In genomic region chr12:85301054-85301453, GRCh38 we compare ENCODE assay signal across 19 cellular contexts. TPM values are rescaled to one million over a fixed set of nuclear protein-coding genes. Genes with fewer than 3 reads are reported as not detected.
DNase-seq lines count a peak whose midpoint lies in the region; ATAC-seq, FAIRE-seq and TF ChIP-seq lines count a peak whose summit lies in the region.
"Had no signal": no experiment of that assay in that cellular context is flagged by ENCODE, and none has a peak within 500 bp of the region (broad histone marks: within the 10 kb centered on the region; RNA-seq: fewer than 3 reads in every experiment).

No MANE protein-coding gene starts in this region.

- no TSS peak for BruUV-seq in K562 (replicated peaks; lab: Mats Ljungman, UMichigan)

- DNase-seq in K562 (ENCODE audit: extremely low read depth in 1 of 4, low spot score in 3 of 4) (no peak), stomach (no peak), NCI-H1092 treated with DMSO at 0.1 percent for 48 hours (lab: John Stamatoyannopoulos, UW) (no peak), GM12891 (ENCODE audit: insufficient read length, low spot score) (no peak)
- DNase-seq: COR-L47; dorsolateral prefrontal cortex; esophagus squamous epithelium; heart left ventricle; pancreas; stimulated activated CD4-positive, alpha-beta T cell treated with anti-CD3 and anti-CD28 coated beads, Interleukin-2, amount 100 ng/mL, for 48 hours; SW 1271 had no signal

- H3K9me3 ChIP-seq in K562 (replicated peaks; ENCODE audit: control insufficient read depth, insufficient read depth, low read depth, low read length): no peaks in the 10 kb centered on the region
- H3K9me3 ChIP-seq in stomach: no peaks in the 10 kb centered on the region
- H3K9me3 ChIP-seq: esophagus squamous epithelium, heart left ventricle, pancreas, suprapubic skin had no signal

- H3K4me3 ChIP-seq in K562 (no peak overlapping the region), stomach (no peak overlapping the region)
- H3K4me3 ChIP-seq: dorsolateral prefrontal cortex, esophagus squamous epithelium, heart left ventricle, lung, pancreas, suprapubic skin had no signal

- CTCF ChIA-PET in K562 (lab: Yijun Ruan, JAX; ENCODE audit: low intra/inter-chr PET ratio): no interaction called here

- POLR2A ChIA-PET in K562 (lab: Yijun Ruan, JAX): no interaction called here

- FAIRE-seq in K562 (lab: Jason Lieb, UNC) (no peak), GM12891 (lab: Jason Lieb, UNC) (no peak)
- FAIRE-seq: islet of Langerhans, pancreas had no signal

- H3K9ac ChIP-seq in K562 (ENCODE audit: insufficient read depth in 1 of 2, low read depth in 2 of 2, low read length in 2 of 2): no peak overlapping the region

- H3K27me3 ChIP-seq in K562 (ENCODE audit: control insufficient read depth in 2 of 2, insufficient read depth in 2 of 2, low read length in 2 of 2) (no peaks in the 10 kb centered on the region), stomach (no peaks in the 10 kb centered on the region)

- TF ChIP-seq CTCF in K562 (IDR thresholded peaks at IDR 0.05 in 2 of 3, conservative IDR thresholded peaks at IDR 0.05 in 1 of 3; ENCODE audit: insufficient read depth in 2 of 3, low read depth in 1 of 3, low read length in 3 of 3) (no peak), stomach (IDR thresholded peaks at IDR 0.05) (no peak)

- H4K20me1 ChIP-seq in K562 (replicated peaks; ENCODE audit: control insufficient read depth, insufficient read depth, low read length): no peaks in the 10 kb centered on the region

- H3K4me2 ChIP-seq in K562 (ENCODE audit: insufficient read depth, low read length): no peak overlapping the region

- H3K9me1 ChIP-seq in K562 (ENCODE audit: control insufficient read depth, insufficient read depth, low read length): no peaks in the 10 kb centered on the region

- WGBS in K562 (ENCODE audit: insufficient coverage, low coverage, missing lambda C conversion rate): 0% methylated on average over 8 of the region's 8 CpGs
- 48 to 68% (median 62%) methylated on average over 8 of the region's 8 CpGs for WGBS in stomach, 5 donors

- H3K4me1 ChIP-seq in K562 (replicated peaks in 1 of 2; ENCODE audit: control insufficient read depth in 2 of 2, insufficient read depth in 2 of 2, low read length in 2 of 2) (no peaks in the 10 kb centered on the region), stomach (no peaks in the 10 kb centered on the region)
- H3K4me1 ChIP-seq: esophagus squamous epithelium, heart left ventricle, pancreas, suprapubic skin had no signal

- TF ChIP-seq RAD21 in K562 (CRISPR knock-in tag; conservative IDR thresholded peaks at IDR 0.05 in 1 of 2, IDR thresholded peaks at IDR 0.05 in 1 of 2): no peak

- H3K36me3 ChIP-seq in K562 (ENCODE audit: control insufficient read depth, insufficient read depth, low read length): no peaks in the 10 kb centered on the region
- no peaks in the 10 kb centered on the region for H3K36me3 ChIP-seq in stomach
- H3K36me3 ChIP-seq: esophagus squamous epithelium, heart left ventricle, pancreas, suprapubic skin had no signal

- no peak overlapping the region for H2AFZ ChIP-seq in K562 (ENCODE audit: low read depth, low read length)

- H3K79me2 ChIP-seq in K562 (ENCODE audit: control insufficient read depth, insufficient read depth, low read length): no peaks in the 10 kb centered on the region

- H3K27ac ChIP-seq in K562 (ENCODE audit: extremely low read depth, low read depth, low read length): no peak overlapping the region
- H3K27ac ChIP-seq in stomach: no peak overlapping the region
- H3K27ac ChIP-seq: dorsolateral prefrontal cortex, esophagus squamous epithelium, heart left ventricle, pancreas, suprapubic skin had no signal

- in situ Hi-C loops in K562 (cut with MboI): no loop called here

- TF ChIP-seq EP300 in K562 (IDR thresholded peaks at IDR 0.05; ENCODE audit: low read length) (no peak), stomach (IDR thresholded peaks at IDR 0.05) (no peak)

- intact Hi-C loops in K562 (cut with micrococcal nuclease): no loop called here
- intact Hi-C loops in stomach (cut with DNase I; ENCODE audit: low total_unique reads): no loop called here

- TF ChIP-seq POLR2A in GM18505 (IDR thresholded peaks at IDR 0.05; ENCODE audit: borderline replicate concordance, extremely low read depth, insufficient read depth, insufficient read length) (no peak), K562 (conservative IDR thresholded peaks at IDR 0.05) (no peak), stomach (IDR thresholded peaks at IDR 0.05) (no peak), GM12891 (IDR thresholded peaks at IDR 0.05; ENCODE audit: low read depth, low read length) (no peak)

- ATAC-seq in GM18505 (IDR thresholded peaks at IDR 0.05; ENCODE audit: unreplicated experiment) (peak; percentile 70), GM19372 (IDR thresholded peaks at IDR 0.05; ENCODE audit: low read depth, unreplicated experiment) (peak; percentile 53), HG03103 (IDR thresholded peaks at IDR 0.05; ENCODE audit: low read depth, unreplicated experiment) (peak; percentile 75), K562 (no peak)
- ATAC-seq: activated T-helper 17 cell treated with anti-CD3 and anti-CD28 coated beads, Interleukin-2, amount 50 U/mL, for 72 hours; heart left ventricle; pancreas had no signal

TF ChIP-seq in K562, 482 proteins besides CTCF, POLR2A, EP300 and RAD21 (continues in another document):
- peak; percentile 86 for TF ChIP-seq TFE3 (CRISPR knock-in tag; IDR thresholded peaks at IDR 0.05)

TF ChIP-seq in GM12891, 5 proteins besides CTCF, POLR2A, EP300 and RAD21:
- TF ChIP-seq POLR2AphosphoS5 (IDR thresholded peaks at IDR 0.05; ENCODE audit: low read depth, low read length): no peak
- no peak for TF ChIP-seq POU2F2 (IDR thresholded peaks at IDR 0.05; ENCODE audit: low read depth, low read length)
- no peak for TF ChIP-seq SPI1 (IDR thresholded peaks at IDR 0.05; ENCODE audit: low read depth, low read length)
- no peak for TF ChIP-seq TAF1 (IDR thresholded peaks at IDR 0.05; ENCODE audit: low read depth, low read length)
- TF ChIP-seq PAX5 (IDR thresholded peaks at IDR 0.05; ENCODE audit: insufficient read depth, low read length, severe bottlenecking): no peak

RNA-seq across cellular contexts. Expression of gene ALX1, which starts 21.0 kb away (rescaled TPM):
- total RNA-seq in K562 (2011; cell fraction: chromatin; rRNA removed; ENCODE audit: low replicate concordance): not detected in 2 replicates
- total RNA-seq in K562 (2011; cell fraction: nucleolus; rRNA removed): not detected in 2 replicates
- not detected in 2 replicates for total RNA-seq in K562 (2011; cell fraction: nucleoplasm; rRNA removed)
- 0.09 and 0.20 TPM in 2 replicates for total RNA-seq in K562 (2014; rRNA removed)
- total RNA-seq in K562 (2014; rRNA removed; fragmentation: Illumina TruSeq; extraction: Trizol): not detected in 2 replicates
- 0.11 TPM in 2 replicates for total RNA-seq in K562 (2015; rRNA removed; fragmentation: Illumina TruSeq; extraction: Trizol)
- total RNA-seq in K562 (2021): 0.13 TPM in 1 of 2 replicates, not detected in the other
- polyA plus RNA-seq in K562 (2011; rRNA removed): 0.11 and 0.19 TPM in 2 replicates
- 0.06 and 0.22 TPM in 2 replicates for polyA plus RNA-seq in K562 (2011; cell fraction: cytosol; rRNA removed)
- polyA plus RNA-seq in K562 (2011; cell fraction: nucleus; rRNA removed): 0.27 TPM in 1 of 2 replicates, not detected in the other
- polyA plus RNA-seq in K562 (2012): 0.07 and 0.14 TPM in 2 replicates
- polyA plus RNA-seq in K562 (2014; fragmentation: Illumina TruSeq; extraction: Trizol): not detected in 2 replicates
- polyA plus RNA-seq in K562 (2014; fragmentation: Nextera tagmentation; extraction: Ambion mirVana): under 1 TPM; 0.11 to 0.31 TPM
- 0.11 TPM in 1 of 2 replicates, not detected in the other for polyA plus RNA-seq in K562 (2014; rRNA removed)
- polyA minus RNA-seq in K562 (2011; rRNA and poly(A)+ RNA removed): 0.18 and 0.24 TPM in 2 replicates
- polyA minus RNA-seq in K562 (2011; cell fraction: cytosol; rRNA and poly(A)+ RNA removed): not detected in 2 replicates
- 0.27 and 0.89 TPM in 2 replicates for polyA minus RNA-seq in K562 (2011; cell fraction: nucleus; rRNA and poly(A)+ RNA removed)
- total RNA-seq in stomach: not detected
- not detected for polyA plus RNA-seq in stomach
- polyA plus RNA-seq in GM12891 (2012; ENCODE audit: low read depth, missing spikeins): not detected
- total RNA-seq: activated T-helper 17 cell treated with anti-CD3 and anti-CD28 coated beads, Interleukin-2, amount 50 U/mL, for 72 hours; esophagus squamous epithelium; heart left ventricle; myocyte; pancreas had no signal
- polyA plus RNA-seq: heart left ventricle, pancreas had no signal
